14 cellular contexts compared by ENCODE assay signal in genomic region chr17:9475259-9475658, GRCh38.
"Had no signal": no experiment of that assay in that cellular context is flagged by ENCODE, and none has a peak within 500 bp of the region (broad histone marks: within the 10 kb centered on the region; RNA-seq: fewer than 3 reads in every experiment).

No MANE protein-coding gene starts in this region.

- H3K27ac ChIP-seq: brain microvascular endothelial cell, psoas muscle, testis, upper lobe of right lung had no signal

- ATAC-seq: esophagus mucosa; psoas muscle; stimulated activated naive CD8-positive, alpha-beta T cell treated with anti-CD3 and anti-CD28 coated beads, Interleukin-15, Interleukin-2, amounts not matched to agents 100 U/mL and 50 U/mL, for 24 hours; upper lobe of right lung had no signal

- H3K36me3 ChIP-seq: brain microvascular endothelial cell, upper lobe of right lung had no signal

- H3K9me3 ChIP-seq: psoas muscle, testis, upper lobe of right lung had no signal

- H3K4me3 Mint-ChIP-seq: activated B cell treated with CpG ODN at 0.5 μM for 24 hours; activated CD4-positive, alpha-beta T cell treated with anti-CD3 and anti-CD28 coated beads, Interleukin-2, amount 10 ng/mL, durations not matched to agents 7 days and 5 days; naive B cell had no signal

- H3K36me3 Mint-ChIP-seq: naive B cell had no signal

- H3K27me3 Mint-ChIP-seq: activated B cell treated with CpG ODN at 0.5 μM for 24 hours; activated CD4-positive, alpha-beta T cell treated with anti-CD3 and anti-CD28 coated beads, Interleukin-2, amount 10 ng/mL, durations not matched to agents 7 days and 5 days; naive B cell had no signal

- H3K4me3 ChIP-seq: psoas muscle, testis, upper lobe of right lung had no signal

- H3K9me3 Mint-ChIP-seq: activated B cell treated with CpG ODN at 0.5 μM for 24 hours; activated CD4-positive, alpha-beta T cell treated with anti-CD3 and anti-CD28 coated beads, Interleukin-2, amount 10 ng/mL, durations not matched to agents 7 days and 5 days had no signal

- H3K27ac Mint-ChIP-seq: activated B cell treated with CpG ODN at 0.5 μM for 24 hours; activated CD4-positive, alpha-beta T cell treated with anti-CD3 and anti-CD28 coated beads, Interleukin-2, amount 10 ng/mL, durations not matched to agents 7 days and 5 days had no signal

- H3K27me3 ChIP-seq: brain microvascular endothelial cell, testis, upper lobe of right lung had no signal

- DNase-seq: activated B cell treated with CpG ODN at 0.5 μM for 24 hours; activated CD4-positive, alpha-beta T cell treated with anti-CD3 and anti-CD28 coated beads, Interleukin-2, amount 10 ng/mL, durations not matched to agents 7 days and 5 days; activated naive CD4-positive, alpha-beta T cell treated with anti-CD3 and anti-CD28 coated beads, Interleukin-2, amount 50 U/mL, for 16 hours; brain microvascular endothelial cell; foreskin fibroblast; kidney glomerular epithelial cell; naive B cell; psoas muscle; stimulated activated CD4-positive, alpha-beta T cell treated with anti-CD3 and anti-CD28 coated beads, Interleukin-2, amount 100 ng/mL, for 48 hours; stimulated activated naive CD8-positive, alpha-beta T cell treated with anti-CD3 and anti-CD28 coated beads, Interleukin-15, Interleukin-2, amounts not matched to agents 100 U/mL and 50 U/mL, for 24 hours; T-helper 2 cell; testis; upper lobe of right lung had no signal
